24 cellular contexts compared by ENCODE assay signal in the genomic region with DNA sequence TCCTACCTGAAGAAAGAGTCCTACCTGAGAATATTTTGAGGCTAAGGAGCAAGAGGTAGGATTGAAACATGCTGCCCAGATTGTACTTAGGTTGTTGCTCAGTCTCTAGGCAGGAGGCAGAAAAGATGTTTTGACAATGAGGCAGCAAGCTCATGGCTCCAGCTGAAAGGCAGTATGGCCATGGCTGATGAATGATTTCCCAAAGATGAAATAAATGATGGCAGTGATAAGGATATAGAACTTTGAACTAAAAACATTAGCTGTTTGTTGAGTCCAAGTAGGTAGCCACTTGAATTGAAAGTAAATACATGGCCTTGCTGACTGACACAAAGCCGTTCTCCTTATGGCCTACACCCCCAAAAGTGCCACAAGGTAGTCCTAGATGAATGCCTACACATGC.
"Had no signal": no experiment of that assay in that cellular context is flagged by ENCODE, and none has a peak within 500 bp of the region (broad histone marks: within the 10 kb centered on the region; RNA-seq: fewer than 3 reads in every experiment).

No MANE protein-coding gene starts in this region.

- H3K36me3 Mint-ChIP-seq: natural killer cell had no signal

- DNase-seq: activated CD4-positive, alpha-beta T cell treated with anti-CD3 and anti-CD28 coated beads for 4 hours; activated CD4-positive, alpha-beta T cell treated with anti-CD3 and anti-CD28 coated beads, Interleukin-2, amount 50 U/mL, for 4 hours; activated effector memory CD4-positive, alpha-beta T cell treated with anti-CD3 and anti-CD28 coated beads, Interleukin-2, amount 50 U/mL, for 16 hours; activated naive CD4-positive, alpha-beta T cell treated with anti-CD3 and anti-CD28 coated beads, Interleukin-2, amount 50 U/mL, for 16 hours; activated T-cell treated with anti-CD3 and anti-CD28 coated beads for 4 hours; activated T-cell treated with anti-CD3 and anti-CD28 coated beads, Interleukin-2, amount 50 U/mL, for 72 hours; amniotic stem cell; caudate nucleus; foreskin fibroblast; head of caudate nucleus; hippocampal formation; immature natural killer cell; kidney; lower lobe of right lung; mesendoderm; natural killer cell; posterior cingulate gyrus; right cardiac atrium; stimulated activated CD4-positive, alpha-beta T cell treated with anti-CD3 and anti-CD28 coated beads, Interleukin-12 subunit alpha, Interleukin-12 subunit beta, amount 100 ng/mL, for 4 hours; stimulated activated CD4-positive, alpha-beta T cell treated with anti-CD3 and anti-CD28 coated beads, Interleukin-4, amount 100 ng/mL, for 1 hour; upper lobe of right lung had no signal

- H3K4me1 Mint-ChIP-seq: immature natural killer cell, natural killer cell had no signal

- H3K36me3 ChIP-seq: thoracic aorta had no signal

- H3K4me3 ChIP-seq: lower lobe of right lung, thoracic aorta, upper lobe of right lung had no signal

- H3K4me1 ChIP-seq: lower lobe of right lung, upper lobe of right lung had no signal

- H3K27ac Mint-ChIP-seq: activated T-cell treated with anti-CD3 and anti-CD28 coated beads, Interleukin-2, amount 50 U/mL, for 72 hours; natural killer cell; stimulated activated naive CD8-positive, alpha-beta T cell treated with anti-CD3 and anti-CD28 coated beads, Interleukin-15, Interleukin-2, amounts not matched to agents 100 ng/mL and 50 ng/mL, for 24 hours had no signal

- H3K27me3 ChIP-seq: upper lobe of right lung had no signal

- H3K9me3 Mint-ChIP-seq: activated T-cell treated with anti-CD3 and anti-CD28 coated beads, Interleukin-2, amount 50 U/mL, for 72 hours; immature natural killer cell; natural killer cell; stimulated activated naive CD8-positive, alpha-beta T cell treated with anti-CD3 and anti-CD28 coated beads, Interleukin-15, Interleukin-2, amounts not matched to agents 100 ng/mL and 50 ng/mL, for 24 hours had no signal

- H3K27ac ChIP-seq: lower lobe of right lung, thoracic aorta, upper lobe of right lung had no signal

- H3K9me3 ChIP-seq: lower lobe of right lung, thoracic aorta, upper lobe of right lung had no signal

- H3K27me3 Mint-ChIP-seq: stimulated activated naive CD8-positive, alpha-beta T cell treated with anti-CD3 and anti-CD28 coated beads, Interleukin-15, Interleukin-2, amounts not matched to agents 100 ng/mL and 50 ng/mL, for 24 hours had no signal

- FAIRE-seq: kidney had no signal

- ATAC-seq: activated T-cell treated with anti-CD3 and anti-CD28 coated beads, Interleukin-2, amount 50 U/mL, for 72 hours; esophagus mucosa; lower lobe of right lung; natural killer cell; right cardiac atrium; upper lobe of right lung had no signal

- H3K4me3 Mint-ChIP-seq: activated T-cell treated with anti-CD3 and anti-CD28 coated beads, Interleukin-2, amount 50 U/mL, for 72 hours; immature natural killer cell; natural killer cell; stimulated activated naive CD8-positive, alpha-beta T cell treated with anti-CD3 and anti-CD28 coated beads, Interleukin-15, Interleukin-2, amounts not matched to agents 100 ng/mL and 50 ng/mL, for 24 hours had no signal
